In the genomic region with DNA sequence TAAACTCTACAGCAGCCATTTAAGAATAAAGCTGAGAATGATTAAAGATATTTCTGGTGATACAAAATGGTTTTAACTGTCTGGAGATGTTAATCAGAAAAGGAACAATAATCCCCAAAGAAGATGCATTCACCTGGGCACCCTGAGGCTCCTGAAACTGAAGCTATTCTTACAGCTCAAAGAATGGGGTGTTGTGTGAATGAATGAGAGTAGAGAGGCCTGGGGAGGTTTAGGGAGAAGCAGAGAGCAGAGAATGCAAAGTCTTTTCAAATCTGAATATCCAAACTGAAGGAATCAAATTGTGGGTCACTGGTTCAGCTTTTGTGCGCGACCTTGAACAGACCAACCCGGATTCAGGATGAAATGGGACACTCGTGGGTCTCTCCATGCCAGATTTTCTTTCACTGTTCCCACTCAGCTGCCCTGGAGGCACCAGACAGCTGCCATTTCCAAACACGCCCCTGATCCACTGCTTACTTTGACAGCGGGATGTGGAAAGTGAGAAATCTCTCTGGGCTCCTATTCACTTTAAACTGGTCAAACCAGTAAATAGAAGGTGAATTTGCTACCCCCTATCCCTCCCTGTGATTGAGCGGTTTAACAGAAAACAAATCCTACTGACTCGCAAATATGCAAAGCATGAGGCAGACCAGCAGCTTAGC, we compare ENCODE assay signal across 17 cellular contexts.
DNase-seq lines count a peak whose midpoint lies in the region; ATAC-seq, FAIRE-seq and TF ChIP-seq lines count a peak whose summit lies in the region.
"Had no signal": no experiment of that assay in that cellular context is flagged by ENCODE, and none has a peak within 500 bp of the region (broad histone marks: within the 10 kb centered on the region; RNA-seq: fewer than 3 reads in every experiment).

No MANE protein-coding gene starts in this region.

- TF ChIP-seq POLR2A in thyroid gland (IDR thresholded peaks at IDR 0.05), result no peak

- no peaks in the 10 kb centered on the region for H3K27me3 Mint-ChIP-seq in astrocyte (ENCODE audit: low read depth, unreplicated experiment)
- H3K27me3 Mint-ChIP-seq in progenitor cell of endocrine pancreas, result no peaks in the 10 kb centered on the region
- H3K27me3 Mint-ChIP-seq in CD4-positive, alpha-beta T cell, result peaks cover 19% of the 10 kb centered on the region

- peak; percentile 18 for DNase-seq in LHCN-M2 (ENCODE audit: low read depth)
- DNase-seq in astrocyte (ENCODE audit: low read depth), result no peak
- peak; percentile 31 for DNase-seq in iPS-NIHi7 (ENCODE audit: extremely low spot score)
- no peak for DNase-seq in progenitor cell of endocrine pancreas (ENCODE audit: low spot score, unreplicated experiment)
- DNase-seq in CD4-positive, alpha-beta T cell, result no peak
- no peak for DNase-seq in thyroid gland
- DNase-seq: activated CD4-positive, alpha-beta T cell treated with anti-CD3 and anti-CD28 coated beads, Interleukin-2, amount 50 U/mL, for 4 hours; activated T-cell treated with anti-CD3 and anti-CD28 coated beads, Interleukin-2, amount 50 U/mL, for 24 hours; effector CD4-positive, alpha-beta T cell; foreskin fibroblast; immature natural killer cell; NCI-H1930; NCI-H524 treated with DMSO at 0.1 percent for 48 hours had no signal

- no peak overlapping the region for H3K4me3 Mint-ChIP-seq in astrocyte (ENCODE audit: unreplicated experiment)
- H3K4me3 Mint-ChIP-seq in progenitor cell of endocrine pancreas (ENCODE audit: low read depth), result no peak overlapping the region
- H3K4me3 Mint-ChIP-seq in CD4-positive, alpha-beta T cell, result no peak overlapping the region
- H3K4me3 Mint-ChIP-seq: activated naive CD8-positive, alpha-beta T cell; activated T-cell treated with anti-CD3 and anti-CD28 coated beads, Interleukin-2, amount 50 U/mL, for 24 hours; immature natural killer cell had no signal

- H3K36me3 ChIP-seq in astrocyte (ENCODE audit: insufficient read depth, low read length) (no peaks in the 10 kb centered on the region), thyroid gland (no peaks in the 10 kb centered on the region)
- H3K36me3 ChIP-seq: breast epithelium had no signal

- intact Hi-C loops in CD4-positive, alpha-beta T cell (cut with DNase I, micrococcal nuclease), result no loop called here
- intact Hi-C loops in thyroid gland (cut with DNase I), result no loop called here

- H3K9me3 Mint-ChIP-seq in astrocyte (ENCODE audit: unreplicated experiment) (no peaks in the 10 kb centered on the region), progenitor cell of endocrine pancreas (ENCODE audit: low read depth) (no peaks in the 10 kb centered on the region)
- H3K9me3 Mint-ChIP-seq in CD4-positive, alpha-beta T cell, result no peaks in the 10 kb centered on the region
- H3K9me3 Mint-ChIP-seq: activated T-cell treated with anti-CD3 and anti-CD28 coated beads, Interleukin-2, amount 50 U/mL, for 24 hours; immature natural killer cell had no signal

- H3K4me1 ChIP-seq in astrocyte (ENCODE audit: insufficient read depth, low read length), result peaks cover 6% of the 10 kb centered on the region
- H3K4me1 ChIP-seq in thyroid gland, result no peaks in the 10 kb centered on the region

- H3K27ac ChIP-seq in astrocyte (ENCODE audit: low read depth, low read length) (no peak overlapping the region), thyroid gland (no peak overlapping the region)
- no peak overlapping the region for H3K27ac ChIP-seq in CD4-positive, alpha-beta T cell (ENCODE audit: low read depth, low read length)

- peak overlapping the region; percentile 13 for H3K27ac Mint-ChIP-seq in astrocyte (ENCODE audit: unreplicated experiment)
- H3K27ac Mint-ChIP-seq in progenitor cell of endocrine pancreas, result peak overlapping the region; percentile 41
- H3K27ac Mint-ChIP-seq in CD4-positive, alpha-beta T cell, result no peak overlapping the region
- H3K27ac Mint-ChIP-seq: activated naive CD8-positive, alpha-beta T cell; activated T-cell treated with anti-CD3 and anti-CD28 coated beads, Interleukin-2, amount 50 U/mL, for 24 hours; immature natural killer cell had no signal

- POLR2A ChIA-PET in CD4-positive, alpha-beta T cell (lab: Charles Lee), result no interaction called here

- CTCF ChIA-PET in CD4-positive, alpha-beta T cell (lab: Charles Lee), result no interaction called here

- FAIRE-seq in astrocyte (lab: Jason Lieb, UNC), result peak; percentile 9

- peaks cover 20% of the 10 kb centered on the region for H3K4me1 Mint-ChIP-seq in astrocyte (ENCODE audit: low read depth, unreplicated experiment)
- H3K4me1 Mint-ChIP-seq in progenitor cell of endocrine pancreas (ENCODE audit: low read depth), result peaks cover 12% of the 10 kb centered on the region
- H3K4me1 Mint-ChIP-seq in CD4-positive, alpha-beta T cell (ENCODE audit: low read depth), result no peaks in the 10 kb centered on the region
- H3K4me1 Mint-ChIP-seq: immature natural killer cell had no signal

- H3K27me3 ChIP-seq in astrocyte (ENCODE audit: insufficient read depth, low read length), result no peaks in the 10 kb centered on the region
- no peaks in the 10 kb centered on the region for H3K27me3 ChIP-seq in CD4-positive, alpha-beta T cell (ENCODE audit: control insufficient read depth, insufficient read depth, low read length)
- no peaks in the 10 kb centered on the region for H3K27me3 ChIP-seq in thyroid gland
- H3K27me3 ChIP-seq: breast epithelium had no signal

- ATAC-seq in GM18498 (IDR thresholded peaks at IDR 0.05; ENCODE audit: unreplicated experiment) (no peak), GM18858 (IDR thresholded peaks at IDR 0.05; ENCODE audit: unreplicated experiment) (no peak)
- ATAC-seq in CD4-positive, alpha-beta T cell (ENCODE audit: poor library complexity), result no peak

- H3K36me3 Mint-ChIP-seq in astrocyte (ENCODE audit: low read depth, unreplicated experiment) (peaks cover 2% of the 10 kb centered on the region), progenitor cell of endocrine pancreas (ENCODE audit: insufficient read depth) (no peaks in the 10 kb centered on the region)
- H3K36me3 Mint-ChIP-seq in CD4-positive, alpha-beta T cell (ENCODE audit: low read depth), result no peaks in the 10 kb centered on the region
- H3K36me3 Mint-ChIP-seq: activated naive CD8-positive, alpha-beta T cell; immature natural killer cell had no signal

- peak overlapping the region; percentile 48 for H2AFZ ChIP-seq in astrocyte (ENCODE audit: low read depth, low read length)

- no peaks in the 10 kb centered on the region for H3K79me2 ChIP-seq in astrocyte (ENCODE audit: insufficient read depth, low read length)

- H3K9me3 ChIP-seq in astrocyte (ENCODE audit: insufficient read depth, low read depth, low read length) (no peaks in the 10 kb centered on the region), thyroid gland (no peaks in the 10 kb centered on the region)
- no peaks in the 10 kb centered on the region for H3K9me3 ChIP-seq in CD4-positive, alpha-beta T cell (ENCODE audit: control insufficient read depth, low read length)
- H3K9me3 ChIP-seq: breast epithelium had no signal

- H4K20me1 ChIP-seq in astrocyte (ENCODE audit: insufficient read depth, low read length), result no peaks in the 10 kb centered on the region

- TF ChIP-seq CTCF in astrocyte (IDR thresholded peaks at IDR 0.05; ENCODE audit: insufficient read depth, low read depth, low read length), result no peak
- TF ChIP-seq CTCF in progenitor cell of endocrine pancreas (IDR thresholded peaks at IDR 0.05; ENCODE audit: unreplicated experiment), result no peak
- no peak for TF ChIP-seq CTCF in CD4-positive, alpha-beta T cell (IDR thresholded peaks at IDR 0.05)
- TF ChIP-seq CTCF in thyroid gland (IDR thresholded peaks at IDR 0.05), result no peak

- H3K9ac ChIP-seq in astrocyte (ENCODE audit: low read length), result peak overlapping the region; percentile 2

- WGBS in thyroid gland, 2 donors, result 58 to 66% methylated on average over 8 of the region's 8 CpGs

- H3K4me2 ChIP-seq in astrocyte (ENCODE audit: low read length), result peak overlapping the region; percentile 25

- H3K4me3 ChIP-seq in astrocyte (ENCODE audit: insufficient read depth, low read depth, low read length) (no peak overlapping the region), thyroid gland (replicated peaks in 1 of 3) (no peak overlapping the region)
- H3K4me3 ChIP-seq: breast epithelium had no signal

Comparison
In these comparisons a context has a peak if more than half of its experiments do, and no peak if none do; other contexts are left out.
1. DNase-seq: peak in LHCN-M2 (single experiment) and iPS-NIHi7 (single experiment); none in astrocyte (single experiment), progenitor cell of endocrine pancreas (single experiment), CD4-positive, alpha-beta T cell (0 of 10) and thyroid gland (0 of 2).